ENCODE assay signal across 10 cellular contexts in the genomic region with DNA sequence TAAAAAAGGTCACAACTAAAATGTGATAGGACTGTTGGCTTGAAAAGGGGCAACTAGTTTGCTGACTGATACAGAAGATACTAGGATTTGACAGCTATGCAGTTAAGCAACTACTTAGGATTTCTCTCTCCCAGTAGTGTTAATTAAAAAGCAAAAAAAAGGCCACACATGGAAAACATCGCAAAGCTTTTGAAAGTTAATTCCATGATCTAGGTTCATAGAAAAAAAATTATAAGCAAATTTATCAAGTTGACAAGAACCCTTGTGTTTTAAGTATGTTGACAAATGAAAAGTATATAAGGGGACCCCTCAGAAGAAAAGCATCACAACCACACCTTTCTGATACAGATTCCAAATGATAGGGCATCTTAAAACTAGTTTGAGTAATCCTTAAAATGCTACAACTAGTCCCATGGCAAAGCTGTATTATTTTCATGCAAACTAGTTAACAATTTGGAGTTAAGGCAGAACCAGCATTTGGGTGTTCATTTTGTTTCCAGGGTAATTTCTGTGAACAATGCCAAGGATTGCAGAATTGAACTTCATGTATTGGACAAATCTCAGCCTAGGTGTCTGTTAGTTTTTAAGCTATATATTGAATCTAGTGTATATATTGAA. TPM values are rescaled to one million over a fixed set of nuclear protein-coding genes. Genes with fewer than 3 reads are reported as not detected.
DNase-seq lines count a peak whose midpoint lies in the region; ATAC-seq and TF ChIP-seq lines count a peak whose summit lies in the region.
"Had no signal": no experiment of that assay in that cellular context is flagged by ENCODE, and none has a peak within 500 bp of the region (broad histone marks: within the 10 kb centered on the region; RNA-seq: fewer than 3 reads in every experiment).

No MANE protein-coding gene starts in this region.

- peaks cover 46 to 78% (median 64%) of the 10 kb centered on the region in 4 donors for H3K4me1 Mint-ChIP-seq in CD4-positive, CD25-positive, alpha-beta regulatory T cell
- peaks cover 62% of the 10 kb centered on the region for H3K4me1 Mint-ChIP-seq in activated CD8-positive, alpha-beta T cell treated with anti-CD3 and anti-CD28 coated beads, Interleukin-2, amount 10 ng/mL, durations not matched to agents 7 days and 5 days (ENCODE audit: low read depth)
- peaks cover 18 to 72% (median 41%) of the 10 kb centered on the region in 4 donors for H3K4me1 Mint-ChIP-seq in naive thymus-derived CD8-positive, alpha-beta T cell

- peak overlapping the region; percentile 14 to 38 (median 28) for H3K27ac Mint-ChIP-seq in CD4-positive, CD25-positive, alpha-beta regulatory T cell
- H3K27ac Mint-ChIP-seq in activated CD8-positive, alpha-beta T cell treated with anti-CD3 and anti-CD28 coated beads, Interleukin-2, amount 10 ng/mL, durations not matched to agents 7 days and 5 days = peak overlapping the region; percentile 80
- H3K27ac Mint-ChIP-seq in naive thymus-derived CD8-positive, alpha-beta T cell = peak overlapping the region in 8 of 10 donors; percentile 1 to 70 (median 55)

- H3K9me3 ChIP-seq in CD4-positive, CD25-positive, alpha-beta regulatory T cell (ENCODE audit: control insufficient read depth in 2 of 2, low read length in 2 of 2) = no peaks in the 10 kb centered on the region
- H3K9me3 ChIP-seq in BE2C = no peaks in the 10 kb centered on the region

- ATAC-seq in CD4-positive, CD25-positive, alpha-beta regulatory T cell (ENCODE audit: low read depth in 2 of 2) = no peak
- ATAC-seq in activated CD8-positive, alpha-beta T cell treated with anti-CD3 and anti-CD28 coated beads, Interleukin-2, amount 10 ng/mL, durations not matched to agents 7 days and 5 days = no peak
- ATAC-seq in naive thymus-derived CD8-positive, alpha-beta T cell = no peak

- H3K36me3 ChIP-seq in CD4-positive, CD25-positive, alpha-beta regulatory T cell (ENCODE audit: control insufficient read depth, insufficient read depth, low read length) = peaks cover 51% of the 10 kb centered on the region
- H3K36me3 ChIP-seq in BE2C = peaks cover 30% of the 10 kb centered on the region

- CTCF ChIA-PET in activated CD8-positive, alpha-beta T cell treated with anti-CD3 and anti-CD28 coated beads, Interleukin-2, amount 10 ng/mL, durations not matched to agents 7 days and 5 days (lab: Charles Lee) = interaction anchor here (0.6 to 1.2 kb wide), 4 partner anchors 9 to 192 kb away, joined by 3 to 4 read pairs (median 3); no protein-coding TSS in a partner anchor
- CTCF ChIA-PET in RWPE1 (lab: Yijun Ruan, JAX) = interaction anchor here (0.6 to 1.2 kb wide), 2 partner anchors 12 to 78 kb away, joined by 4 to 6 read pairs; no protein-coding TSS in a partner anchor

- H3K9me3 Mint-ChIP-seq in CD4-positive, CD25-positive, alpha-beta regulatory T cell = no peaks in the 10 kb centered on the region
- no peaks in the 10 kb centered on the region for H3K9me3 Mint-ChIP-seq in activated CD8-positive, alpha-beta T cell treated with anti-CD3 and anti-CD28 coated beads, Interleukin-2, amount 10 ng/mL, durations not matched to agents 7 days and 5 days (ENCODE audit: insufficient read depth)
- H3K9me3 Mint-ChIP-seq in naive thymus-derived CD8-positive, alpha-beta T cell = no peaks in the 10 kb centered on the region

- TF ChIP-seq CTCF in BE2C (IDR thresholded peaks at IDR 0.05; ENCODE audit: low read depth, low read length) (no peak), RWPE1 (conservative IDR thresholded peaks at IDR 0.05; ENCODE audit: low read depth) (no peak)

- TF ChIP-seq POLR2A in GM19193 (IDR thresholded peaks at IDR 0.05; ENCODE audit: extremely low read depth, insufficient read depth, insufficient read length) = peak; percentile 37

- no peak overlapping the region for H3K4me3 ChIP-seq in CD4-positive, CD25-positive, alpha-beta regulatory T cell (ENCODE audit: low read depth, low read length)
- H3K4me3 ChIP-seq in BE2C (ENCODE audit: low read depth, low read length) = no peak overlapping the region

- H3K27me3 ChIP-seq in CD4-positive, CD25-positive, alpha-beta regulatory T cell (ENCODE audit: control insufficient read depth, insufficient read depth, low read length) = no peaks in the 10 kb centered on the region
- H3K27me3 ChIP-seq in BE2C = no peaks in the 10 kb centered on the region

- H3K4me3 Mint-ChIP-seq in CD4-positive, CD25-positive, alpha-beta regulatory T cell = peak overlapping the region in 2 of 4 donors; percentile 13 to 37
- H3K4me3 Mint-ChIP-seq in activated CD8-positive, alpha-beta T cell treated with anti-CD3 and anti-CD28 coated beads, Interleukin-2, amount 10 ng/mL, durations not matched to agents 7 days and 5 days = no peak overlapping the region
- no peak overlapping the region for H3K4me3 Mint-ChIP-seq in naive thymus-derived CD8-positive, alpha-beta T cell

- no peak for DNase-seq in CD4-positive, CD25-positive, alpha-beta regulatory T cell
- DNase-seq in activated CD8-positive, alpha-beta T cell treated with anti-CD3 and anti-CD28 coated beads, Interleukin-2, amount 10 ng/mL, durations not matched to agents 7 days and 5 days = no peak
- DNase-seq in naive thymus-derived CD8-positive, alpha-beta T cell = no peak
- DNase-seq in DMS114 treated with DMSO at 0.1 percent for 48 hours (lab: John Stamatoyannopoulos, UW; ENCODE audit: unreplicated experiment) (no peak), BE2C (no peak), SW 1271 (lab: John Stamatoyannopoulos, UW) (no peak), RWPE1 (ENCODE audit: low spot score) (no peak)
- DNase-seq: NCI-H82 had no signal

- H3K27ac ChIP-seq in CD4-positive, CD25-positive, alpha-beta regulatory T cell (ENCODE audit: insufficient read depth, low read length, poor library complexity, severe bottlenecking) = peak overlapping the region; percentile 55
- no peak overlapping the region for H3K27ac ChIP-seq in RWPE1

- POLR2A ChIA-PET in activated CD8-positive, alpha-beta T cell treated with anti-CD3 and anti-CD28 coated beads, Interleukin-2, amount 10 ng/mL, durations not matched to agents 7 days and 5 days (lab: Charles Lee) = interaction anchor here (1.0 to 2.4 kb wide), 5 partner anchors 10 to 405 kb away, joined by 3 to 12 read pairs (median 10); a partner anchor contains a TSS
- POLR2A ChIA-PET in naive thymus-derived CD8-positive, alpha-beta T cell (lab: Charles Lee) = interaction anchor here (1.1 to 1.3 kb wide), 3 partner anchors 12 to 18 kb away, joined by 3 to 5 read pairs (median 3); a partner anchor contains a TSS
- POLR2A ChIA-PET in RWPE1 (lab: Yijun Ruan, JAX; ENCODE audit: low non-redundant PET) = no interaction called here

- peaks cover 5% of the 10 kb centered on the region for H3K27me3 Mint-ChIP-seq in CD4-positive, CD25-positive, alpha-beta regulatory T cell
- H3K27me3 Mint-ChIP-seq in activated CD8-positive, alpha-beta T cell treated with anti-CD3 and anti-CD28 coated beads, Interleukin-2, amount 10 ng/mL, durations not matched to agents 7 days and 5 days (ENCODE audit: low read depth) = no peaks in the 10 kb centered on the region
- H3K27me3 Mint-ChIP-seq in naive thymus-derived CD8-positive, alpha-beta T cell = no peaks in the 10 kb centered on the region

- peaks cover 37% of the 10 kb centered on the region for H3K4me1 ChIP-seq in CD4-positive, CD25-positive, alpha-beta regulatory T cell (ENCODE audit: control insufficient read depth, insufficient read depth, low read length, poor library complexity, severe bottlenecking)
- H3K4me1 ChIP-seq in BE2C = no peaks in the 10 kb centered on the region; the same call in 1 of the 2 replicates

- peaks cover 32% of the 10 kb centered on the region for H3K36me3 Mint-ChIP-seq in CD4-positive, CD25-positive, alpha-beta regulatory T cell
- H3K36me3 Mint-ChIP-seq in activated CD8-positive, alpha-beta T cell treated with anti-CD3 and anti-CD28 coated beads, Interleukin-2, amount 10 ng/mL, durations not matched to agents 7 days and 5 days (ENCODE audit: low read depth) = peaks cover 76% of the 10 kb centered on the region
- peaks cover 0 to 77% (median 16%) of the 10 kb centered on the region in 3 donors for H3K36me3 Mint-ChIP-seq in naive thymus-derived CD8-positive, alpha-beta T cell

RNA-seq across cellular contexts. Expression of a gene that starts 4.1 kb away (rescaled TPM):
- total RNA-seq in CD4-positive, CD25-positive, alpha-beta regulatory T cell = 126 TPM
- 100 to 1,000 TPM; 123 to 149 (median 141) TPM for polyA plus RNA-seq in CD4-positive, CD25-positive, alpha-beta regulatory T cell
- total RNA-seq in activated CD8-positive, alpha-beta T cell treated with anti-CD3 and anti-CD28 coated beads, Interleukin-2, amount 10 ng/mL, durations not matched to agents 7 days and 5 days = 100 to 1,000 TPM; 129 to 134 TPM
- total RNA-seq in naive thymus-derived CD8-positive, alpha-beta T cell = 100 to 1,000 TPM; 179 to 182 TPM
- 100 to 1,000 TPM; 117 to 139 (median 121) TPM for polyA plus RNA-seq in naive thymus-derived CD8-positive, alpha-beta T cell
- polyA plus RNA-seq in BE2C (2012; ENCODE audit: insufficient read depth, insufficient read length, low read depth) = 24.7 TPM

RNA-seq across cellular contexts. Expression of a gene that starts 16.4 kb away (rescaled TPM):
- 220 TPM for total RNA-seq in CD4-positive, CD25-positive, alpha-beta regulatory T cell
- polyA plus RNA-seq in CD4-positive, CD25-positive, alpha-beta regulatory T cell = 100 to 1,000 TPM; 127 to 151 (median 144) TPM
- total RNA-seq in activated CD8-positive, alpha-beta T cell treated with anti-CD3 and anti-CD28 coated beads, Interleukin-2, amount 10 ng/mL, durations not matched to agents 7 days and 5 days = 100 to 1,000 TPM; 223 to 228 TPM
- 100 to 1,000 TPM; 207 to 219 TPM for total RNA-seq in naive thymus-derived CD8-positive, alpha-beta T cell
- 100 to 1,000 TPM in 2 of 3 donors, 10 to 100 TPM in 1; 98.6 to 125 (median 104) TPM for polyA plus RNA-seq in naive thymus-derived CD8-positive, alpha-beta T cell
- 57.4 TPM for polyA plus RNA-seq in BE2C (2012; ENCODE audit: insufficient read depth, insufficient read length, low read depth)

RNA-seq across cellular contexts. Expression of a gene that starts 50.6 kb away (rescaled TPM):
- 0.15 TPM for total RNA-seq in CD4-positive, CD25-positive, alpha-beta regulatory T cell
- polyA plus RNA-seq in CD4-positive, CD25-positive, alpha-beta regulatory T cell = under 1 TPM in 2 of 4 donors, not detected in 2; 0.03 to 0.05 TPM
- 1 to 10 TPM; 3.4 to 3.7 TPM for total RNA-seq in activated CD8-positive, alpha-beta T cell treated with anti-CD3 and anti-CD28 coated beads, Interleukin-2, amount 10 ng/mL, durations not matched to agents 7 days and 5 days
- 1 to 10 TPM in 1 of 2 experiments, under 1 TPM in 1; 0.99 to 1.1 TPM for total RNA-seq in naive thymus-derived CD8-positive, alpha-beta T cell
- 1 to 10 TPM in 1 of 3 donors, under 1 TPM in 2; 0.05 to 3.2 (median 0.57) TPM for polyA plus RNA-seq in naive thymus-derived CD8-positive, alpha-beta T cell
- not detected for polyA plus RNA-seq in BE2C (2012; ENCODE audit: insufficient read depth, insufficient read length, low read depth)
- total RNA-seq: dermis microvascular lymphatic vessel endothelial cell had no signal

Comparison
In these comparisons a context has a peak if more than half of its experiments do, and no peak if none do; other contexts are left out.
1. H3K27ac Mint-ChIP-seq: peak in every context shown above with its lines; median percentile 80 in activated CD8-positive, alpha-beta T cell treated with anti-CD3 and anti-CD28 coated beads, Interleukin-2, amount 10 ng/mL, durations not matched to agents 7 days and 5 days; 55 in naive thymus-derived CD8-positive, alpha-beta T cell; 28 in CD4-positive, CD25-positive, alpha-beta regulatory T cell.